In genomic region chr10:96229568-96230030, GRCh38 we compare ENCODE assay signal across 8 cellular contexts. TPM values are rescaled to one million over a fixed set of nuclear protein-coding genes. Genes with fewer than 3 reads are reported as not detected.
A peak's percentile ranks its signal among the peaks of the same experiment; 100 is the strongest.
DNase-seq lines count a peak whose midpoint lies in the region; ATAC-seq, FAIRE-seq and TF ChIP-seq lines count a peak whose summit lies in the region.

No MANE protein-coding gene starts in this region.

- ATAC-seq in GM18907 (IDR thresholded peaks at IDR 0.05; ENCODE audit: unreplicated experiment) = no peak

- no peaks in the 10 kb centered on the region for H3K9me3 Mint-ChIP-seq in MCF 10A (ENCODE audit: unreplicated experiment)

- peak; percentile 98 for TF ChIP-seq CTCF in A673 (conservative IDR thresholded peaks at IDR 0.05; ENCODE audit: low read depth, low read length)
- peak; percentile 92 for TF ChIP-seq CTCF in WERI-Rb-1 (IDR thresholded peaks at IDR 0.05; ENCODE audit: low read depth, low read length)
- TF ChIP-seq CTCF in MCF 10A (IDR thresholded peaks at IDR 0.05; ENCODE audit: unreplicated experiment) = peak; percentile 73
- TF ChIP-seq CTCF in kidney (IDR thresholded peaks at IDR 0.05; ENCODE audit: borderline replicate concordance, extremely low read depth, insufficient read depth) = peak; percentile 88

- H3K27ac ChIP-seq in A673 (ENCODE audit: low read depth, low read length, poor library complexity, severe bottlenecking) (no peak overlapping the region), WERI-Rb-1 (no peak overlapping the region), kidney (ENCODE audit: low read depth in 2 of 2, low read length in 2 of 2) (no peak overlapping the region)

- CTCF ChIA-PET in A673 (lab: Charles Lee) = interaction anchor here (0.6 to 1.3 kb wide), 28 partner anchors 16 to 713 kb away, joined by 3 to 12 read pairs (median 4); partner anchors contain the start of gene ZNF518A
- CTCF ChIA-PET in MCF 10A (lab: Yijun Ruan, JAX) = interaction anchor here (0.5 to 7.7 kb wide), 84 partner anchors 9 to 1349 kb away, joined by 3 to 250 read pairs (median 4); partner anchors contain the start of genes BLNK and CCNJ

- H3K27ac Mint-ChIP-seq in MCF 10A (ENCODE audit: low read depth, unreplicated experiment) = no peak overlapping the region

- DNase-seq in A673 (ENCODE audit: low spot score) (peak; percentile 82), GM12891 (ENCODE audit: insufficient read length, low spot score) (peak; percentile 53), MV-4-11 (lab: John Stamatoyannopoulos, UW) (peak; percentile 67), WERI-Rb-1 (peak; percentile 80), MCF 10A (ENCODE audit: unreplicated experiment) (peak; percentile 71), kidney (peak; percentile 84)
- peak; percentile 43 to 65 for DNase-seq in stimulated activated CD4-positive, alpha-beta T cell treated with anti-CD3 and anti-CD28 coated beads, Interleukin-1b, Interleukin-23, amount 100 ng/mL, for 4 hours (ENCODE audit: low read depth in 2 of 2)

- POLR2A ChIA-PET in A673 (lab: Charles Lee; ENCODE audit: low non-redundant PET) = no interaction called here
- POLR2A ChIA-PET in MCF 10A (lab: Yijun Ruan, JAX) = interaction anchor here (0.6 to 1.4 kb wide), 8 partner anchors 42 to 1997 kb away, joined by 3 to 6 read pairs (median 4); partner anchors contain the start of gene BLNK

- BruUV-seq in A673 (replicated peaks; lab: Mats Ljungman, UMichigan) (no TSS peak), MCF 10A (replicated peaks; lab: Mats Ljungman, UMichigan) (no TSS peak)

- H3K9me3 ChIP-seq in A673 (ENCODE audit: low read depth, low read length, poor library complexity, severe bottlenecking) (no peaks in the 10 kb centered on the region), WERI-Rb-1 (ENCODE audit: severe bottlenecking) (no peaks in the 10 kb centered on the region), kidney (ENCODE audit: control insufficient read depth in 1 of 2, low read length in 2 of 2) (no peaks in the 10 kb centered on the region)

- H3K36me3 Mint-ChIP-seq in MCF 10A (ENCODE audit: insufficient read depth, unreplicated experiment) = no peaks in the 10 kb centered on the region

- H3K4me3 ChIP-seq in A673 (ENCODE audit: low read depth, low read length, poor library complexity, severe bottlenecking) (no peak overlapping the region), WERI-Rb-1 (ENCODE audit: low read depth, low read length) (no peak overlapping the region), kidney (ENCODE audit: low read length in 2 of 2) (no peak overlapping the region)

- H3K27me3 Mint-ChIP-seq in MCF 10A (ENCODE audit: insufficient read depth, unreplicated experiment) = no peaks in the 10 kb centered on the region

- H3K36me3 ChIP-seq in A673 (ENCODE audit: insufficient read depth, low read length, poor library complexity, severe bottlenecking) = no peaks in the 10 kb centered on the region
- H3K36me3 ChIP-seq in WERI-Rb-1 = no peaks in the 10 kb centered on the region
- H3K36me3 ChIP-seq in kidney (ENCODE audit: control insufficient read depth in 1 of 2, insufficient read depth in 2 of 2, low read length in 2 of 2) = peaks cover 0 to 3% of the 10 kb centered on the region in 2 donors

- no peaks in the 10 kb centered on the region for H3K4me1 ChIP-seq in A673 (ENCODE audit: insufficient read depth, low read length, poor library complexity, severe bottlenecking)
- H3K4me1 ChIP-seq in kidney (ENCODE audit: control insufficient read depth in 1 of 2, insufficient read depth in 1 of 2, low read depth in 1 of 2, low read length in 2 of 2) = no peaks in the 10 kb centered on the region

- no peak overlapping the region for H3K9ac ChIP-seq in kidney (ENCODE audit: low read length in 2 of 2)

- no peak overlapping the region for H3K4me3 Mint-ChIP-seq in MCF 10A (ENCODE audit: unreplicated experiment)

- no peaks in the 10 kb centered on the region for H3K4me1 Mint-ChIP-seq in MCF 10A (ENCODE audit: insufficient read depth, unreplicated experiment)

- peak; percentile 97 for FAIRE-seq in GM12891 (lab: Jason Lieb, UNC)
- no peak for FAIRE-seq in kidney (lab: Jason Lieb, UNC)

- no peak for TF ChIP-seq POLR2A in GM12891 (IDR thresholded peaks at IDR 0.05; ENCODE audit: low read depth, low read length)

- H3K27me3 ChIP-seq in A673 (replicated peaks; ENCODE audit: insufficient read depth, low read depth, low read length, poor library complexity) (no peaks in the 10 kb centered on the region), WERI-Rb-1 (ENCODE audit: insufficient read depth, low read depth, severe bottlenecking) (no peaks in the 10 kb centered on the region)

- intact Hi-C loops in A673 (cut with micrococcal nuclease; ENCODE audit: unreplicated experiment) (no loop called here), MCF 10A (cut with micrococcal nuclease) (loop anchor here (1.0 to 2.0 kb wide), 2 partner anchors 64 to 213 kb away; no protein-coding TSS in a partner anchor), kidney (cut with DNase I) (loop anchor here (5.0 kb wide), 1 partner anchor 63 kb away; no protein-coding TSS in a partner anchor)

TF ChIP-seq in GM12891, 5 proteins besides CTCF, POLR2A, EP300 and RAD21:
- TF ChIP-seq POU2F2 (IDR thresholded peaks at IDR 0.05; ENCODE audit: low read depth, low read length) (peak; percentile 72; the same call in 1 of the 2 replicates), SPI1 (IDR thresholded peaks at IDR 0.05; ENCODE audit: low read depth, low read length) (no peak), POLR2AphosphoS5 (IDR thresholded peaks at IDR 0.05; ENCODE audit: low read depth, low read length) (no peak), PAX5 (IDR thresholded peaks at IDR 0.05; ENCODE audit: insufficient read depth, low read length, severe bottlenecking) (no peak), TAF1 (IDR thresholded peaks at IDR 0.05; ENCODE audit: low read depth, low read length) (no peak)
TF ChIP-seq in GM12891: peak in this region for 1.

RNA-seq across cellular contexts. Expression of gene BLNK, which starts 41.8 kb away (rescaled TPM):
- total RNA-seq in A673 (2021) (not detected in 2 replicates), MCF 10A (2022) (1.0 and 1.1 TPM in 2 replicates), kidney (38.8 TPM)
- 92.6 TPM for polyA plus RNA-seq in GM12891 (2012; ENCODE audit: low read depth, missing spikeins)
- 28.5 TPM for polyA plus RNA-seq in kidney (ENCODE audit: insufficient read depth, low read depth, low replicate concordance)

Comparison
In these comparisons a context has a peak if more than half of its experiments do, and no peak if none do; other contexts are left out.
1. RNA of gene BLNK, which starts 41.8 kb away (total RNA-seq): 38.8 TPM in kidney (single experiment); 1.0 to 1.1 TPM in MCF 10A and not detected in A673; every median in the first group is over 10 times any median in the second.
2. Peak in every context shown above with its lines, with median percentiles within 50 percentile points of each other: DNase-seq and CTCF ChIP-seq.